11 cellular contexts compared by ENCODE assay signal in the genomic region with DNA sequence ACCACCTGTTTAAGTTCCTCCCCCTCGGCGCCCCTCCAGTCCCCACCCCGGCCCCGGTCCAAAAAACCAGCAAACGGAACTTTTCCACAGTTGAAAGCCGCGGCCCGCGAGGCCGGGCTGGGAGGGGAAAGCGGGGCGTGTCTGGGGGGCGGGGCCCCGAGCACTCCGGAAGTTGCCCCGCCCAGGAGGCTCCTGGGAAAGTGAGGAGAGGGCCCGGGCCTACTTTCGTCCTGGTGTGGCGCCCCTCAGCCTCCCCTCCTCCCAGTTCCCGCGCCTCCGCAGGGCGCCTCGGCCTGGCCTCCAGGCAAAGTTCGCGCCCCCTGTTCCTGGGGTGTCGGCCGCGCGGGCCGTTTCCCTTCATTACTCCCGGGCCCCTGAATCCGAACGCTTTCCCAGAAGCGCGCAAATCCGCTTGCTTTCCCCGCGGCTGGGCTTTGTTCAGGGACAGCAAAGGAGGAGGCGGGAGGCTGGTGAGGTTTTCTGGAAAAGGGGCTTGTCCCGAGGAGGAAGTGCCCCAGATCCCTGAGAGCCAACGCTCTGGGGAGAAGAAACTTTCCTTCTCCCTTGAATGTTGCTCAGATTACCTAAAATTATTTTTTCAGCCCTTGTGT. TPM values are rescaled to one million over a fixed set of nuclear protein-coding genes. Genes with fewer than 3 reads are reported as not detected.
DNase-seq lines count a peak whose midpoint lies in the region; ATAC-seq, FAIRE-seq and TF ChIP-seq lines count a peak whose summit lies in the region.
"Had no signal": no experiment of that assay in that cellular context is flagged by ENCODE, and none has a peak within 500 bp of the region (broad histone marks: within the 10 kb centered on the region; RNA-seq: fewer than 3 reads in every experiment).

No MANE protein-coding gene starts in this region.

- H3K9me3 Mint-ChIP-seq in brain = peaks cover 0 to 12% (median 8%) of the 10 kb centered on the region in 5 experiments

- H3K27ac ChIP-seq in kidney (ENCODE audit: low read depth in 2 of 2, low read length in 2 of 2) (no peak overlapping the region), spleen (no peak overlapping the region)
- H3K27ac ChIP-seq: 22Rv1 had no signal

- TF ChIP-seq CTCF in brain (conservative IDR thresholded peaks at IDR 0.05) = no peak
- no peak for TF ChIP-seq CTCF in kidney (IDR thresholded peaks at IDR 0.05; ENCODE audit: borderline replicate concordance, extremely low read depth, insufficient read depth)
- TF ChIP-seq CTCF in spleen (IDR thresholded peaks at IDR 0.05 in 8 of 11, conservative IDR thresholded peaks at IDR 0.05 in 3 of 11) = peak in 1 of 11 experiments; percentile 10

- peaks cover 64% of the 10 kb centered on the region for H3K4me1 Mint-ChIP-seq in brain

- peak; percentile 64 for DNase-seq in DMS53 (lab: John Stamatoyannopoulos, UW)
- no peak for DNase-seq in DMS53 treated with DMSO at 0.1 percent for 48 hours (lab: John Stamatoyannopoulos, UW; ENCODE audit: unreplicated experiment)
- peak; percentile 70 for DNase-seq in kidney
- no peak for DNase-seq in spleen
- DNase-seq: activated effector memory CD4-positive, alpha-beta T cell treated with anti-CD3 and anti-CD28 coated beads, Interleukin-2, amount 50 U/mL, for 16 hours had no signal

- H3K36me3 Mint-ChIP-seq in brain = no peaks in the 10 kb centered on the region

- H3K27me3 Mint-ChIP-seq in brain = peaks cover 96% of the 10 kb centered on the region

- FAIRE-seq in kidney (lab: Jason Lieb, UNC) = no peak

- no peak for TF ChIP-seq POLR2A in spleen (IDR thresholded peaks at IDR 0.05)

- peaks cover 26 to 100% (median 100%) of the 10 kb centered on the region in 7 donors for H3K27me3 ChIP-seq in spleen (replicated peaks in 1 of 7)

- H3K4me1 ChIP-seq in kidney (ENCODE audit: control insufficient read depth in 1 of 2, insufficient read depth in 1 of 2, low read depth in 1 of 2, low read length in 2 of 2) (peaks cover 0 to 3% of the 10 kb centered on the region in 2 donors), spleen (peaks cover 20 to 77% (median 50%) of the 10 kb centered on the region in 6 donors)

- intact Hi-C loops in kidney (cut with DNase I) = no loop called here
- intact Hi-C loops in spleen (cut with DNase I; ENCODE audit: low total_unique reads) = no loop called here

- H3K4me3 Mint-ChIP-seq in brain = peak overlapping the region in 3 of 5 experiments; percentile 55 to 77 (median 68)

- 2 to 4% (median 4%) methylated on average over 32 to 42 of the region's 42 CpGs for WGBS in spleen, 5 donors

- no peak for ATAC-seq in activated CD4-positive, CD25-positive, alpha-beta regulatory T cell treated with anti-CD3 and anti-CD28 coated beads, Interleukin-2, amount 50 U/mL, for 24 hours
- no peak for ATAC-seq in GM21381 (IDR thresholded peaks at IDR 0.05; ENCODE audit: unreplicated experiment)
- ATAC-seq in HG02885 (IDR thresholded peaks at IDR 0.05; ENCODE audit: poor library complexity, unreplicated experiment) = no peak

- no peak overlapping the region for H3K9ac ChIP-seq in kidney (ENCODE audit: low read length in 2 of 2)

- no peak overlapping the region for H3K4me3 ChIP-seq in kidney (ENCODE audit: low read length in 2 of 2)
- peak overlapping the region in 7 of 8 donors; percentile 18 to 62 (median 33) for H3K4me3 ChIP-seq in spleen

- H3K36me3 ChIP-seq in kidney (ENCODE audit: control insufficient read depth in 1 of 2, insufficient read depth in 2 of 2, low read length in 2 of 2) (no peaks in the 10 kb centered on the region), spleen (no peaks in the 10 kb centered on the region)

- peak overlapping the region in 1 of 5 experiments; percentile 72 for H3K27ac Mint-ChIP-seq in brain

- H3K9me3 ChIP-seq in kidney (ENCODE audit: control insufficient read depth in 1 of 2, low read length in 2 of 2) = peaks cover 0 to 3% of the 10 kb centered on the region in 2 donors
- H3K9me3 ChIP-seq in spleen = peaks cover 0 to 5% (median 0%) of the 10 kb centered on the region in 8 donors

RNA-seq across cellular contexts. Expression of gene DMRT3, which starts 4.4 kb away (rescaled TPM):
- polyA plus RNA-seq in brain (ENCODE audit: insufficient read depth, low read depth, low replicate concordance) (0.29 TPM), kidney (ENCODE audit: insufficient read depth, low read depth, low replicate concordance) (not detected), spleen (not detected)
- total RNA-seq in kidney (not detected), spleen (not detected)
- total RNA-seq: lung microvascular endothelial cell had no signal

Comparison
In these comparisons a context has a peak if more than half of its experiments do, and no peak if none do; other contexts are left out.
1. DNase-seq: peak in DMS53 (single experiment) and kidney (single experiment); none in DMS53 treated with DMSO at 0.1 percent for 48 hours (single experiment) and spleen (single experiment).
2. H3K4me3 ChIP-seq: peak in spleen (7 of 8); none in kidney (0 of 2).